Comparison of ENCODE assay signal across 2 cellular contexts in genomic region chr17:21030375-21030774, GRCh38.
TF ChIP-seq lines count a peak whose summit lies in the region.

No MANE protein-coding gene starts in this region.

TF ChIP-seq in GM23338, 12 proteins besides CTCF, POLR2A, EP300 and RAD21:
- TF ChIP-seq REST (IDR thresholded peaks at IDR 0.05; ENCODE audit: unreplicated experiment) = no peak
- no peak for TF ChIP-seq STAT1 (IDR thresholded peaks at IDR 0.05; ENCODE audit: unreplicated experiment)
- TF ChIP-seq ZNF114 (CRISPR knock-in tag; IDR thresholded peaks at IDR 0.05) = no peak
- TF ChIP-seq, protein P1, sequence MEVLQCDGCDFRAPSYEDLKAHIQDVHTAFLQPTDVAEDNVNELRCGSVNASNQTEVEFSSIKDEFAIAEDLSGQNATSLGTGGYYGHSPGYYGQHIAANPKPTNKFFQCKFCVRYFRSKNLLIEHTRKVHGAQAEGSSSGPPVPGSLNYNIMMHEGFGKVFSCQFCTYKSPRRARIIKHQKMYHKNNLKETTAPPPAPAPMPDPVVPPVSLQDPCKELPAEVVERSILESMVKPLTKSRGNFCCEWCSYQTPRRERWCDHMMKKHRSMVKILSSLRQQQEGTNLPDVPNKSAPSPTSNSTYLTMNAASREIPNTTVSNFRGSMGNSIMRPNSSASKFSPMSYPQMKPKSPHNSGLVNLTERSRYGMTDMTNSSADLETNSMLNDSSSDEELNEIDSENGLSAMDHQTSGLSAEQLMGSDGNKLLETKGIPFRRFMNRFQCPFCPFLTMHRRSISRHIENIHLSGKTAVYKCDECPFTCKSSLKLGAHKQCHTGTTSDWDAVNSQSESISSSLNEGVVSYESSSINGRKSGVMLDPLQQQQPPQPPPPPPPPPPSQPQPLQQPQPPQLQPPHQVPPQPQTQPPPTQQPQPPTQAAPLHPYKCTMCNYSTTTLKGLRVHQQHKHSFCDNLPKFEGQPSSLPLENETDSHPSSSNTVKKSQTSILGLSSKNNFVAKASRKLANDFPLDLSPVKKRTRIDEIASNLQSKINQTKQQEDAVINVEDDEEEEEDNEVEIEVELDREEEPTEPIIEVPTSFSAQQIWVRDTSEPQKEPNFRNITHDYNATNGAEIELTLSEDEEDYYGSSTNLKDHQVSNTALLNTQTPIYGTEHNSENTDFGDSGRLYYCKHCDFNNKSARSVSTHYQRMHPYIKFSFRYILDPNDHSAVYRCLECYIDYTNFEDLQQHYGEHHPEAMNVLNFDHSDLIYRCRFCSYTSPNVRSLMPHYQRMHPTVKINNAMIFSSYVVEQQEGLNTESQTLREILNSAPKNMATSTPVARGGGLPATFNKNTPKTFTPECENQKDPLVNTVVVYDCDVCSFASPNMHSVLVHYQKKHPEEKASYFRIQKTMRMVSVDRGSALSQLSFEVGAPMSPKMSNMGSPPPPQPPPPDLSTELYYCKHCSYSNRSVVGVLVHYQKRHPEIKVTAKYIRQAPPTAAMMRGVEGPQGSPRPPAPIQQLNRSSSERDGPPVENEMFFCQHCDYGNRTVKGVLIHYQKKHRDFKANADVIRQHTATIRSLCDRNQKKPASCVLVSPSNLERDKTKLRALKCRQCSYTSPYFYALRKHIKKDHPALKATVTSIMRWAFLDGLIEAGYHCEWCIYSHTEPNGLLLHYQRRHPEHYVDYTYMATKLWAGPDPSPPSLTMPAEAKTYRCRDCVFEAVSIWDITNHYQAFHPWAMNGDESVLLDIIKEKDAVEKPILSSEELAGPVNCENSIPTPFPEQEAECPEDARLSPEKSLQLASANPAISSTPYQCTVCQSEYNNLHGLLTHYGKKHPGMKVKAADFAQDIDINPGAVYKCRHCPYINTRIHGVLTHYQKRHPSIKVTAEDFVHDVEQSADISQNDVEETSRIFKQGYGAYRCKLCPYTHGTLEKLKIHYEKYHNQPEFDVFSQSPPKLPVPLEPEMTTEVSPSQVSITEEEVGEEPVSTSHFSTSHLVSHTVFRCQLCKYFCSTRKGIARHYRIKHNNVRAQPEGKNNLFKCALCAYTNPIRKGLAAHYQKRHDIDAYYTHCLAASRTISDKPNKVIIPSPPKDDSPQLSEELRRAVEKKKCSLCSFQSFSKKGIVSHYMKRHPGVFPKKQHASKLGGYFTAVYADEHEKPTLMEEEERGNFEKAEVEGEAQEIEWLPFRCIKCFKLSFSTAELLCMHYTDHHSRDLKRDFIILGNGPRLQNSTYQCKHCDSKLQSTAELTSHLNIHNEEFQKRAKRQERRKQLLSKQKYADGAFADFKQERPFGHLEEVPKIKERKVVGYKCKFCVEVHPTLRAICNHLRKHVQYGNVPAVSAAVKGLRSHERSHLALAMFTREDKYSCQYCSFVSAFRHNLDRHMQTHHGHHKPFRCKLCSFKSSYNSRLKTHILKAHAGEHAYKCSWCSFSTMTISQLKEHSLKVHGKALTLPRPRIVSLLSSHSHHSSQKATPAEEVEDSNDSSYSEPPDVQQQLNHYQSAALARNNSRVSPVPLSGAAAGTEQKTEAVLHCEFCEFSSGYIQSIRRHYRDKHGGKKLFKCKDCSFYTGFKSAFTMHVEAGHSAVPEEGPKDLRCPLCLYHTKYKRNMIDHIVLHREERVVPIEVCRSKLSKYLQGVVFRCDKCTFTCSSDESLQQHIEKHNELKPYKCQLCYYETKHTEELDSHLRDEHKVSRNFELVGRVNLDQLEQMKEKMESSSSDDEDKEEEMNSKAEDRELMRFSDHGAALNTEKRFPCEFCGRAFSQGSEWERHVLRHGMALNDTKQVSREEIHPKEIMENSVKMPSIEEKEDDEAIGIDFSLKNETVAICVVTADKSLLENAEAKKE (CRISPR knock-in tag; IDR thresholded peaks at IDR 0.05) = no peak
- no peak for TF ChIP-seq EZH2 (IDR thresholded peaks at IDR 0.05; ENCODE audit: low read depth, unreplicated experiment)
- no peak for TF ChIP-seq NANOG (IDR thresholded peaks at IDR 0.05; ENCODE audit: borderline replicate concordance)
- no peak for TF ChIP-seq ETS1 (IDR thresholded peaks at IDR 0.05)
- TF ChIP-seq ZNF331 (CRISPR knock-in tag; IDR thresholded peaks at IDR 0.05; ENCODE audit: low read depth) = no peak
- no peak for TF ChIP-seq POLR2AphosphoS5 (IDR thresholded peaks at IDR 0.05; ENCODE audit: low read depth)
- TF ChIP-seq JUNB (IDR thresholded peaks at IDR 0.05; ENCODE audit: unreplicated experiment) = no peak
- no peak for TF ChIP-seq CREB1 (CRISPR knock-in tag; IDR thresholded peaks at IDR 0.05; ENCODE audit: low read depth)
- TF ChIP-seq EZH2phosphoT487 (IDR thresholded peaks at IDR 0.05; ENCODE audit: unreplicated experiment) = no peak

TF ChIP-seq in H1, 55 proteins besides CTCF, POLR2A, EP300 and RAD21:
- TF ChIP-seq YY1 (IDR thresholded peaks at IDR 0.05; ENCODE audit: low read depth, low read length) (peak; percentile 57; the same call in 1 of the 2 replicates), TAF7 (optimal IDR thresholded peaks at IDR 0.05; ENCODE audit: borderline replicate concordance, low read depth, low read length) (no peak)
TF ChIP-seq in H1: peak in this region for 1.
